In the genomic region with DNA sequence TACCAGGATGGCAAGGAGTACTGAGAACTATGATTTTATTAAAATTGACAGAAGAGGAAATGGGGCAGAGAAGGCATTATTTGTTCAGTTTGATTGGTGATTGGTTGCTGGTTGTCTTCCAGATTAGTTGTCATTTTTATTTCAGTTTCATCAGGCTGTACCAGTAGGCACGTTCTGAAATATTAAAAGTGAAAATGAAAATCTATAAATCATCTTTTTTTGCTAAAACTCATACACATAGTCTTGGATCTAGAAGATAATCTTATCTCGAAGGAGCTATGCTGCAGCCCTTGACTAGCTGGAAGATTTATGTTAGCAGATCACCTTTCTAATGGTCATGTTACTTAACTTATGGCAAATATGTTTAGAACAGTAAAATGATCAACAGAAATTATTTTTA, we compare ENCODE assay signal across 12 cellular contexts. TPM values are rescaled to one million over a fixed set of nuclear protein-coding genes. Genes with fewer than 3 reads are reported as not detected.
A peak's percentile ranks its signal among the peaks of the same experiment; 100 is the strongest.
DNase-seq lines count a peak whose midpoint lies in the region; ATAC-seq and TF ChIP-seq lines count a peak whose summit lies in the region.
"Had no signal": no experiment of that assay in that cellular context is flagged by ENCODE, and none has a peak within 500 bp of the region (broad histone marks: within the 10 kb centered on the region; RNA-seq: fewer than 3 reads in every experiment).

No MANE protein-coding gene starts in this region.

- no peaks in the 10 kb centered on the region for H3K27me3 Mint-ChIP-seq in activated CD4-positive, alpha-beta T cell treated with anti-CD3 and anti-CD28 coated beads, Interleukin-2, amount 10 ng/mL, durations not matched to agents 24 days and 14 days
- no peaks in the 10 kb centered on the region for H3K27me3 Mint-ChIP-seq in naive thymus-derived CD4-positive, alpha-beta T cell
- no peaks in the 10 kb centered on the region for H3K27me3 Mint-ChIP-seq in osteocyte (ENCODE audit: unreplicated experiment)

- DNase-seq in activated CD4-positive, alpha-beta T cell treated with anti-CD3 and anti-CD28 coated beads, Interleukin-2, amount 10 ng/mL, durations not matched to agents 24 days and 14 days, result no peak
- no peak for DNase-seq in activated CD4-positive, alpha-beta T cell treated with anti-CD3 and anti-CD28 coated beads for 1 hour
- no peak for DNase-seq in Jurkat, Clone E6-1 (ENCODE audit: low read depth, low spot score)
- no peak for DNase-seq in naive thymus-derived CD4-positive, alpha-beta T cell
- DNase-seq in osteocyte (ENCODE audit: extremely low spot score, unreplicated experiment), result no peak
- no peak for DNase-seq in osteoblast (ENCODE audit: insufficient read length, low spot score, missing footprints)
- no peak for DNase-seq in kidney tubule cell (ENCODE audit: low spot score)
- DNase-seq: NCI-H2029 treated with DMSO at 0.1 percent for 48 hours; PC-3; small intestine; stimulated activated CD8-positive, alpha-beta memory T cell treated with anti-CD3 and anti-CD28 coated beads, Interleukin-4, amount 100 ng/mL, for 48 hours had no signal

- no peaks in the 10 kb centered on the region for H3K36me3 Mint-ChIP-seq in activated CD4-positive, alpha-beta T cell treated with anti-CD3 and anti-CD28 coated beads, Interleukin-2, amount 10 ng/mL, durations not matched to agents 24 days and 14 days (ENCODE audit: low read depth)
- peaks cover 0 to 9% (median 0%) of the 10 kb centered on the region in 5 donors for H3K36me3 Mint-ChIP-seq in naive thymus-derived CD4-positive, alpha-beta T cell
- H3K36me3 Mint-ChIP-seq in osteocyte (ENCODE audit: unreplicated experiment), result no peaks in the 10 kb centered on the region

- peak overlapping the region; percentile 66 for H3K4me3 Mint-ChIP-seq in activated CD4-positive, alpha-beta T cell treated with anti-CD3 and anti-CD28 coated beads, Interleukin-2, amount 10 ng/mL, durations not matched to agents 24 days and 14 days
- peak overlapping the region in 9 of 10 donors; percentile 0 to 59 (median 47) for H3K4me3 Mint-ChIP-seq in naive thymus-derived CD4-positive, alpha-beta T cell
- no peak overlapping the region for H3K4me3 Mint-ChIP-seq in osteocyte (ENCODE audit: unreplicated experiment)

- no peak overlapping the region for H2AFZ ChIP-seq in osteoblast (ENCODE audit: low read length)

- peak overlapping the region; percentile 58 for H3K27ac Mint-ChIP-seq in activated CD4-positive, alpha-beta T cell treated with anti-CD3 and anti-CD28 coated beads, Interleukin-2, amount 10 ng/mL, durations not matched to agents 24 days and 14 days
- peak overlapping the region in 7 of 9 donors; percentile 8 to 82 (median 59) for H3K27ac Mint-ChIP-seq in naive thymus-derived CD4-positive, alpha-beta T cell
- no peak overlapping the region for H3K27ac Mint-ChIP-seq in osteocyte (ENCODE audit: unreplicated experiment)

- H3K4me1 ChIP-seq in naive thymus-derived CD4-positive, alpha-beta T cell (ENCODE audit: control insufficient read depth in 2 of 2, insufficient read depth in 2 of 2, low read length in 2 of 2), result peaks cover 48 to 72% of the 10 kb centered on the region in 2 donors
- peaks cover 23% of the 10 kb centered on the region for H3K4me1 ChIP-seq in osteoblast (ENCODE audit: insufficient read depth, low read length)

- peaks cover 79% of the 10 kb centered on the region for H4K20me1 ChIP-seq in osteoblast (ENCODE audit: insufficient read depth, low read length)

- H3K9me3 ChIP-seq in naive thymus-derived CD4-positive, alpha-beta T cell (ENCODE audit: control insufficient read depth in 2 of 3, low read length in 3 of 3), result no peaks in the 10 kb centered on the region
- no peaks in the 10 kb centered on the region for H3K9me3 ChIP-seq in osteoblast (ENCODE audit: low read depth, low read length)

- H3K4me1 Mint-ChIP-seq in activated CD4-positive, alpha-beta T cell treated with anti-CD3 and anti-CD28 coated beads, Interleukin-2, amount 10 ng/mL, durations not matched to agents 24 days and 14 days, result peaks cover 48% of the 10 kb centered on the region
- H3K4me1 Mint-ChIP-seq in naive thymus-derived CD4-positive, alpha-beta T cell, result peaks cover 39 to 91% (median 82%) of the 10 kb centered on the region in 7 donors
- peaks cover 18% of the 10 kb centered on the region for H3K4me1 Mint-ChIP-seq in osteocyte (ENCODE audit: unreplicated experiment)

- peaks cover 100% of the 10 kb centered on the region for H3K79me2 ChIP-seq in osteoblast (ENCODE audit: insufficient read depth, low read length)

- POLR2A ChIA-PET in naive thymus-derived CD4-positive, alpha-beta T cell (lab: Charles Lee), result interaction anchor here (0.5 to 2.3 kb wide), 5 partner anchors 14 to 331 kb away, joined by 3 to 11 read pairs (median 3); a partner anchor contains a TSS

- CTCF ChIA-PET in naive thymus-derived CD4-positive, alpha-beta T cell (lab: Charles Lee), result no interaction called here

- no peak overlapping the region for H3K4me2 ChIP-seq in osteoblast (ENCODE audit: insufficient read depth, low read length)

- TF ChIP-seq CTCF in osteocyte (IDR thresholded peaks at IDR 0.05) (no peak), osteoblast (IDR thresholded peaks at IDR 0.05; ENCODE audit: extremely low read depth, low read depth, low read length) (no peak)

- no peak overlapping the region for H3K27ac ChIP-seq in naive thymus-derived CD4-positive, alpha-beta T cell (ENCODE audit: low read depth, low read length)
- no peak overlapping the region for H3K27ac ChIP-seq in osteoblast (ENCODE audit: low read depth, low read length)

- H3K4me3 ChIP-seq in Jurkat, Clone E6-1 (ENCODE audit: low read length), result peak overlapping the region; percentile 29
- H3K4me3 ChIP-seq in naive thymus-derived CD4-positive, alpha-beta T cell (ENCODE audit: low read length), result no peak overlapping the region
- no peak overlapping the region for H3K4me3 ChIP-seq in osteoblast (ENCODE audit: insufficient read depth, low read length)

- H3K36me3 ChIP-seq in naive thymus-derived CD4-positive, alpha-beta T cell (ENCODE audit: control insufficient read depth in 2 of 3, insufficient read depth in 3 of 3, low read length in 3 of 3), result no peaks in the 10 kb centered on the region
- H3K36me3 ChIP-seq in osteoblast (ENCODE audit: insufficient read depth, low read length), result no peaks in the 10 kb centered on the region

- H3K9me3 Mint-ChIP-seq in activated CD4-positive, alpha-beta T cell treated with anti-CD3 and anti-CD28 coated beads, Interleukin-2, amount 10 ng/mL, durations not matched to agents 24 days and 14 days, result no peaks in the 10 kb centered on the region
- no peaks in the 10 kb centered on the region for H3K9me3 Mint-ChIP-seq in naive thymus-derived CD4-positive, alpha-beta T cell
- H3K9me3 Mint-ChIP-seq in osteocyte (ENCODE audit: unreplicated experiment), result no peaks in the 10 kb centered on the region

- intact Hi-C loops in activated CD4-positive, alpha-beta T cell treated with anti-CD3 and anti-CD28 coated beads, Interleukin-2, amount 10 ng/mL, durations not matched to agents 24 days and 14 days (cut with micrococcal nuclease), result loop anchor here (1.0 kb wide), 3 partner anchors 10 to 73 kb away; no protein-coding TSS in a partner anchor
- intact Hi-C loops in naive thymus-derived CD4-positive, alpha-beta T cell (cut with micrococcal nuclease), result loop anchor here in 1 of 2 donors (5.0 kb wide), 1 partner anchor 37 kb away; no protein-coding TSS in a partner anchor

- H3K27me3 ChIP-seq in naive thymus-derived CD4-positive, alpha-beta T cell (ENCODE audit: control insufficient read depth in 2 of 2, insufficient read depth in 2 of 2, low read length in 2 of 2), result no peaks in the 10 kb centered on the region
- no peaks in the 10 kb centered on the region for H3K27me3 ChIP-seq in osteoblast (ENCODE audit: insufficient read depth, low read length)

- ATAC-seq in GM21723 (IDR thresholded peaks at IDR 0.05; ENCODE audit: unreplicated experiment), result peak; percentile 66
- no peak for ATAC-seq in naive thymus-derived CD4-positive, alpha-beta T cell
- ATAC-seq: PC-3 had no signal

RNA-seq across cellular contexts. Expression of a gene that starts 29.0 kb away (rescaled TPM):
- 61.4 and 69.2 TPM in 2 replicates for total RNA-seq in activated CD4-positive, alpha-beta T cell treated with anti-CD3 and anti-CD28 coated beads, Interleukin-2, amount 10 ng/mL, durations not matched to agents 24 days and 14 days
- 120 TPM for polyA plus RNA-seq in Jurkat, Clone E6-1 (2012; ENCODE audit: insufficient read depth, insufficient read length)
- 10 to 100 TPM; 25.1 to 68.4 (median 61.3) TPM for total RNA-seq in naive thymus-derived CD4-positive, alpha-beta T cell
- polyA plus RNA-seq in naive thymus-derived CD4-positive, alpha-beta T cell, result 10 to 100 TPM; 28.8 to 30.4 TPM
- total RNA-seq in osteocyte (55.7 and 61.6 TPM in 2 replicates), osteoblast (376 and 377 TPM in 2 replicates)
